2 cellular contexts compared by ENCODE assay signal in genomic region chr5:90954951-90955635, GRCh38.
TF ChIP-seq lines count a peak whose summit lies in the region.

No MANE protein-coding gene starts in this region.

TF ChIP-seq in A549, 52 proteins besides CTCF, POLR2A, EP300 and RAD21:
- TF ChIP-seq ZSCAN20 (CRISPR knock-in tag; IDR thresholded peaks at IDR 0.05) (no peak), GATA3 (IDR thresholded peaks at IDR 0.05; ENCODE audit: borderline replicate concordance) (0 out of 2 replicates have a peak, but pooled peaks have one; percentile 33)

TF ChIP-seq in endothelial cell of umbilical vein, 7 proteins besides CTCF, POLR2A, EP300 and RAD21:
- no peak for TF ChIP-seq JUN (IDR thresholded peaks at IDR 0.05; ENCODE audit: borderline replicate concordance, insufficient read depth, insufficient read length, low read depth)
- TF ChIP-seq FOS (IDR thresholded peaks at IDR 0.05; ENCODE audit: borderline replicate concordance, insufficient read depth, low read length), result no peak
- no peak for TF ChIP-seq GATA2 (IDR thresholded peaks at IDR 0.05; ENCODE audit: insufficient read depth, insufficient read length, low read depth, low read length)
- no peak for TF ChIP-seq POLR2AphosphoS5 (IDR thresholded peaks at IDR 0.05; ENCODE audit: insufficient read depth, low read depth, low read length)
- TF ChIP-seq EZH2 (IDR thresholded peaks at IDR 0.05; ENCODE audit: borderline replicate concordance, low read depth, low read length, severe bottlenecking), result no peak
- TF ChIP-seq MYC (IDR thresholded peaks at IDR 0.05; ENCODE audit: low read depth, low read length), result no peak
- TF ChIP-seq MAX (IDR thresholded peaks at IDR 0.05; ENCODE audit: insufficient read depth, insufficient read length), result no peak
TF ChIP-seq in endothelial cell of umbilical vein: peak in this region for 0.
